In genomic region chr17:48441231-48441711, GRCh38 we compare ENCODE assay signal across 9 cellular contexts. TPM values are rescaled to one million over a fixed set of nuclear protein-coding genes. Genes with fewer than 3 reads are reported as not detected.
DNase-seq lines count a peak whose midpoint lies in the region; ATAC-seq, FAIRE-seq and TF ChIP-seq lines count a peak whose summit lies in the region.
"Had no signal": no experiment of that assay in that cellular context is flagged by ENCODE, and none has a peak within 500 bp of the region (broad histone marks: within the 10 kb centered on the region; RNA-seq: fewer than 3 reads in every experiment).

No MANE protein-coding gene starts in this region.

- H2AFZ ChIP-seq in OCI-LY3 (ENCODE audit: low read depth, low read length), result no peak overlapping the region; the same call in 1 of the 2 replicates

- H3K9me3 Mint-ChIP-seq in activated T-cell treated with anti-CD3 and anti-CD28 coated beads, Interleukin-2, amount 50 U/mL, for 24 hours, result peaks cover 8% of the 10 kb centered on the region
- peaks cover 13% of the 10 kb centered on the region for H3K9me3 Mint-ChIP-seq in natural killer cell treated with Interleukin-12 subunit alpha and Interleukin-12 subunit beta and Interleukin-15 and Interleukin-18, amount 100 ng/mL, for 72 hours

- no peak for TF ChIP-seq CTCF in OCI-LY3 (IDR thresholded peaks at IDR 0.05; ENCODE audit: low read depth, low read length)

- H3K36me3 Mint-ChIP-seq in activated T-cell treated with anti-CD3 and anti-CD28 coated beads, Interleukin-2, amount 50 U/mL, for 24 hours (ENCODE audit: low read depth), result no peaks in the 10 kb centered on the region
- H3K36me3 Mint-ChIP-seq in natural killer cell treated with Interleukin-12 subunit alpha and Interleukin-12 subunit beta and Interleukin-15 and Interleukin-18, amount 100 ng/mL, for 72 hours, result peaks cover 7% of the 10 kb centered on the region

- peak overlapping the region; percentile 61 for H3K4me2 ChIP-seq in OCI-LY3 (ENCODE audit: low read length)

- H3K27ac ChIP-seq in OCI-LY3 (ENCODE audit: low read length), result peak overlapping the region; percentile 65
- H3K27ac ChIP-seq: C4-2B had no signal

- H3K4me3 Mint-ChIP-seq in activated T-cell treated with anti-CD3 and anti-CD28 coated beads, Interleukin-2, amount 50 U/mL, for 24 hours, result peak overlapping the region; percentile 14
- peak overlapping the region; percentile 82 for H3K4me3 Mint-ChIP-seq in natural killer cell treated with Interleukin-12 subunit alpha and Interleukin-12 subunit beta and Interleukin-15 and Interleukin-18, amount 100 ng/mL, for 72 hours

- no peaks in the 10 kb centered on the region for H3K27me3 Mint-ChIP-seq in activated T-cell treated with anti-CD3 and anti-CD28 coated beads, Interleukin-2, amount 50 U/mL, for 24 hours
- H3K27me3 Mint-ChIP-seq in natural killer cell treated with Interleukin-12 subunit alpha and Interleukin-12 subunit beta and Interleukin-15 and Interleukin-18, amount 100 ng/mL, for 72 hours, result no peaks in the 10 kb centered on the region

- H3K27me3 ChIP-seq in OCI-LY3 (ENCODE audit: low read depth, low read length), result no peaks in the 10 kb centered on the region; the same call in 1 of the 2 replicates

- H3K36me3 ChIP-seq in OCI-LY3 (replicated peaks; ENCODE audit: low read depth, low read length), result no peaks in the 10 kb centered on the region

- H3K27ac Mint-ChIP-seq in activated T-cell treated with anti-CD3 and anti-CD28 coated beads, Interleukin-2, amount 50 U/mL, for 24 hours, result peak overlapping the region; percentile 88
- H3K27ac Mint-ChIP-seq in natural killer cell treated with Interleukin-12 subunit alpha and Interleukin-12 subunit beta and Interleukin-15 and Interleukin-18, amount 100 ng/mL, for 72 hours, result peak overlapping the region; percentile 81 to 89

- FAIRE-seq in HTR-8/SVneo (lab: Jason Lieb, UNC), result no peak

- no peaks in the 10 kb centered on the region for H4K20me1 ChIP-seq in OCI-LY3 (ENCODE audit: insufficient read depth, low read length)

- DNase-seq in activated T-cell treated with anti-CD3 and anti-CD28 coated beads, Interleukin-2, amount 50 U/mL, for 24 hours, result no peak
- no peak for DNase-seq in activated T-cell treated with anti-CD3 and anti-CD28 coated beads, Interleukin-2, amount 50 U/mL, for 1 hour
- peak; percentile 60 for DNase-seq in natural killer cell treated with Interleukin-12 subunit alpha and Interleukin-12 subunit beta and Interleukin-15 and Interleukin-18, amount 100 ng/mL, for 72 hours (ENCODE audit: low spot score)
- DNase-seq in UCSD-AML1 (lab: John Stamatoyannopoulos, UW; ENCODE audit: unreplicated experiment), result no peak
- no peak for DNase-seq in HuH-7 (ENCODE audit: low spot score)
- DNase-seq in HTR-8/SVneo (ENCODE audit: insufficient read length, low spot score), result no peak

- peak; percentile 64 for ATAC-seq in HG02798 (IDR thresholded peaks at IDR 0.05; ENCODE audit: poor library complexity, unreplicated experiment)
- peak; percentile 55 to 73 for ATAC-seq in natural killer cell treated with Interleukin-12 subunit alpha and Interleukin-12 subunit beta and Interleukin-15 and Interleukin-18, amount 100 ng/mL, for 72 hours

- H3K9ac ChIP-seq in OCI-LY3 (ENCODE audit: low read length), result peak overlapping the region; percentile 25; the same call in 1 of the 2 replicates

- H3K4me1 ChIP-seq in OCI-LY3 (ENCODE audit: low read length), result peaks cover 47% of the 10 kb centered on the region

- no peaks in the 10 kb centered on the region for H3K9me3 ChIP-seq in OCI-LY3 (ENCODE audit: insufficient read depth, low read length)

- H3K4me3 ChIP-seq in OCI-LY3 (ENCODE audit: low read length), result peak overlapping the region; percentile 21

- peaks cover 93% of the 10 kb centered on the region for H3K4me1 Mint-ChIP-seq in activated T-cell treated with anti-CD3 and anti-CD28 coated beads, Interleukin-2, amount 50 U/mL, for 24 hours (ENCODE audit: low read depth)
- H3K4me1 Mint-ChIP-seq in natural killer cell treated with Interleukin-12 subunit alpha and Interleukin-12 subunit beta and Interleukin-15 and Interleukin-18, amount 100 ng/mL, for 72 hours (ENCODE audit: low read depth in 2 of 2), result peaks cover 82 to 84% of the 10 kb centered on the region in 2 donors

- no peaks in the 10 kb centered on the region for H3K79me2 ChIP-seq in OCI-LY3 (ENCODE audit: low read length)

RNA-seq across cellular contexts. Expression of gene SKAP1, which starts 11.3 kb away (rescaled TPM):
- 10 to 100 TPM; 40.9 to 44.9 TPM for total RNA-seq in natural killer cell treated with Interleukin-12 subunit alpha and Interleukin-12 subunit beta and Interleukin-15 and Interleukin-18, amount 100 ng/mL, for 72 hours
